In the genomic region with DNA sequence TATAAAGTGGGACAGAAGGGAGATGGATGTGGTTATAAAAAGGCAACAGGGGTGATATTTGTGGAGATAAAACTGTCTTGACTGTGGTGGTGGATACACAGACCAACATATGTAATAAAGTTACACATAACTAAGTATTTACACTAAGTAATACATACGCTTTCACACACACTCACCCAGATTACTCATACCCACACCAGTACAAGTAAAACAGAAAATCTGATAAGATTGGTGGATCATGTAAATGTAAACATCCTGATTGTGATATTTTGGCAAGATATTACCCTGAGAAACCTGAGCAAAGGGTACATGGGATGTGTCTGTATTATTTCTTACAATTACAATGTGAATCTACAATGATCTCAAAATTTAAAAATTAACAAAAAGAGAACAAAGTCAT, we compare ENCODE assay signal across 23 cellular contexts. TPM values are rescaled to one million over a fixed set of nuclear protein-coding genes. Genes with fewer than 3 reads are reported as not detected.
A peak's percentile ranks its signal among the peaks of the same experiment; 100 is the strongest.
DNase-seq lines count a peak whose midpoint lies in the region; ATAC-seq, FAIRE-seq and TF ChIP-seq lines count a peak whose summit lies in the region.
"Had no signal": no experiment of that assay in that cellular context is flagged by ENCODE, and none has a peak within 500 bp of the region (broad histone marks: within the 10 kb centered on the region; RNA-seq: fewer than 3 reads in every experiment).

No MANE protein-coding gene starts in this region.

- no peaks in the 10 kb centered on the region for H3K36me3 ChIP-seq in endothelial cell of umbilical vein (ENCODE audit: control insufficient read depth in 2 of 2, extremely low read depth in 1 of 2, insufficient read depth in 2 of 2, low read length in 2 of 2)
- no peaks in the 10 kb centered on the region for H3K36me3 ChIP-seq in osteoblast (ENCODE audit: insufficient read depth, low read length)
- H3K36me3 ChIP-seq: cardiac muscle cell, heart left ventricle, tibial nerve had no signal

- H3K4me2 ChIP-seq in endothelial cell of umbilical vein (ENCODE audit: insufficient read depth, low read length) = peak overlapping the region; percentile 44
- H3K4me2 ChIP-seq in osteoblast (ENCODE audit: insufficient read depth, low read length) = no peak overlapping the region
- H3K4me2 ChIP-seq: KMS-11 had no signal

- TF ChIP-seq POLR2A in H54 (IDR thresholded peaks at IDR 0.05; ENCODE audit: low read depth, low read length) (no peak), endothelial cell of umbilical vein (IDR thresholded peaks at IDR 0.05; ENCODE audit: low read depth, low read length) (no peak)

- no peak for ATAC-seq in HG03159 (IDR thresholded peaks at IDR 0.05; ENCODE audit: unreplicated experiment)
- no peak for ATAC-seq in HG03039 (IDR thresholded peaks at IDR 0.05; ENCODE audit: unreplicated experiment)
- ATAC-seq: activated CD8-positive, alpha-beta T cell treated with anti-CD3 and anti-CD28 coated beads, Interleukin-2, amount 10 ng/mL, durations not matched to agents 7 days and 5 days; heart left ventricle; sciatic nerve; stimulated activated naive CD8-positive, alpha-beta T cell treated with anti-CD3 and anti-CD28 coated beads, Interleukin-15, amount 100 ng/mL, for 72 hours had no signal

- H3K27me3 ChIP-seq in endothelial cell of umbilical vein (ENCODE audit: control insufficient read depth in 2 of 2, insufficient read depth in 2 of 2, low read length in 2 of 2) (no peaks in the 10 kb centered on the region), osteoblast (ENCODE audit: insufficient read depth, low read length) (no peaks in the 10 kb centered on the region)
- H3K27me3 ChIP-seq: tibial nerve had no signal

- H3K9ac ChIP-seq in endothelial cell of umbilical vein (replicated peaks; ENCODE audit: extremely low read depth, insufficient read depth, low read length) = no peak overlapping the region
- H3K9ac ChIP-seq: KMS-11 had no signal

- no peaks in the 10 kb centered on the region for H3K9me1 ChIP-seq in endothelial cell of umbilical vein (replicated peaks; ENCODE audit: control insufficient read depth, extremely low read depth, insufficient read depth, low read length)

- POLR2A ChIA-PET in endothelial cell of umbilical vein (lab: Charles Lee) = no interaction called here

- H3K79me2 ChIP-seq in endothelial cell of umbilical vein (ENCODE audit: control insufficient read depth, insufficient read depth, low read length) (no peaks in the 10 kb centered on the region), osteoblast (ENCODE audit: insufficient read depth, low read length) (no peaks in the 10 kb centered on the region)

- CTCF ChIA-PET in endothelial cell of umbilical vein (lab: Charles Lee) = no interaction called here

- H3K27ac ChIP-seq in endothelial cell of umbilical vein (ENCODE audit: insufficient read depth, low read depth, low read length) (peak overlapping the region; percentile 31), osteoblast (ENCODE audit: low read depth, low read length) (no peak overlapping the region)
- H3K27ac ChIP-seq: cardiac muscle cell, heart left ventricle, KMS-11, tibial nerve had no signal

- H4K20me1 ChIP-seq in endothelial cell of umbilical vein (replicated peaks; ENCODE audit: control insufficient read depth, extremely low read depth, insufficient read depth, low read length) = no peaks in the 10 kb centered on the region
- no peaks in the 10 kb centered on the region for H4K20me1 ChIP-seq in osteoblast (ENCODE audit: insufficient read depth, low read length)

- H2AFZ ChIP-seq in endothelial cell of umbilical vein (ENCODE audit: low read depth, low read length) (no peak overlapping the region), osteoblast (ENCODE audit: low read length) (no peak overlapping the region)

- H3K9me3 ChIP-seq in endothelial cell of umbilical vein (replicated peaks; ENCODE audit: control insufficient read depth, insufficient read depth, low read length) = no peaks in the 10 kb centered on the region
- H3K9me3 ChIP-seq in osteoblast (ENCODE audit: low read depth, low read length) = no peaks in the 10 kb centered on the region
- H3K9me3 ChIP-seq: heart left ventricle had no signal

- no peak for TF ChIP-seq CTCF in endothelial cell of umbilical vein (IDR thresholded peaks at IDR 0.05; ENCODE audit: extremely low read depth in 1 of 2, insufficient read depth in 1 of 2, low read depth in 1 of 2, low read length in 2 of 2)
- no peak for TF ChIP-seq CTCF in osteoblast (IDR thresholded peaks at IDR 0.05; ENCODE audit: extremely low read depth, low read depth, low read length)

- intact Hi-C loops in endothelial cell of umbilical vein (cut with micrococcal nuclease) = loop anchor here (5.0 to 10.0 kb wide), 2 partner anchors 88 to 781 kb away; no protein-coding TSS in a partner anchor

- peak; percentile 15 for FAIRE-seq in H54 (lab: Jason Lieb, UNC)
- FAIRE-seq in RCC 7860 (lab: Jason Lieb, UNC) = peak; percentile 81
- FAIRE-seq in endothelial cell of umbilical vein (lab: Jason Lieb, UNC) = no peak
- FAIRE-seq: HTR-8/SVneo had no signal

- H3K4me3 ChIP-seq in endothelial cell of umbilical vein (replicated peaks in 1 of 3; ENCODE audit: insufficient read depth in 1 of 3, low read depth in 1 of 3, low read length in 3 of 3) = no peak overlapping the region
- H3K4me3 ChIP-seq in osteoblast (ENCODE audit: insufficient read depth, low read length) = no peak overlapping the region
- H3K4me3 ChIP-seq: cardiac muscle cell, heart left ventricle, tibial nerve had no signal

- H3K4me1 ChIP-seq in endothelial cell of umbilical vein (ENCODE audit: control insufficient read depth, extremely low read depth, insufficient read depth, low read length) = peaks cover 37% of the 10 kb centered on the region
- peaks cover 36% of the 10 kb centered on the region for H3K4me1 ChIP-seq in osteoblast (ENCODE audit: insufficient read depth, low read length)
- H3K4me1 ChIP-seq: tibial nerve had no signal

- BruUV-seq in endothelial cell of umbilical vein (replicated peaks; lab: Mats Ljungman, UMichigan) = no TSS peak

- DNase-seq in H54 (ENCODE audit: insufficient read length, low spot score) = no peak
- peak; percentile 43 for DNase-seq in RCC 7860 (ENCODE audit: low spot score)
- peak; percentile 51 for DNase-seq in endothelial cell of umbilical vein (ENCODE audit: low read depth, low spot score)
- DNase-seq in osteoblast (ENCODE audit: insufficient read length, low spot score, missing footprints) = peak; percentile 17
- no peak for DNase-seq in NCI-H510A (lab: John Stamatoyannopoulos, UW)
- no peak for DNase-seq in cortex of kidney (lab: John Stamatoyannopoulos, UW)
- DNase-seq: activated CD8-positive, alpha-beta T cell treated with anti-CD3 and anti-CD28 coated beads, Interleukin-2, amount 10 ng/mL, durations not matched to agents 7 days and 5 days; activated gamma-delta T cell; heart left ventricle; MV-4-11; NCI-H1694 treated with DMSO at 0.1 percent for 48 hours; NCI-H2171; NCI-H69; SHP77 treated with DMSO at 0.1 percent for 48 hours; stimulated activated CD4-positive, alpha-beta T cell treated with anti-CD3 and anti-CD28 coated beads, Interleukin-15, amount 100 ng/mL, for 24 hours; stimulated activated naive CD8-positive, alpha-beta T cell treated with anti-CD3 and anti-CD28 coated beads, Interleukin-15, amount 100 ng/mL, for 72 hours had no signal

- dilution Hi-C loops in endothelial cell of umbilical vein (cut with MboI; ENCODE audit: extremely low pct_ligation_motif_present, low sequenced_read_pairs) = no loop called here

TF ChIP-seq in endothelial cell of umbilical vein, 7 proteins besides CTCF, POLR2A, EP300 and RAD21:
- TF ChIP-seq MYC (IDR thresholded peaks at IDR 0.05; ENCODE audit: low read depth, low read length) (no peak), GATA2 (IDR thresholded peaks at IDR 0.05; ENCODE audit: insufficient read depth, insufficient read length, low read depth, low read length) (peak; percentile 92), JUN (IDR thresholded peaks at IDR 0.05; ENCODE audit: borderline replicate concordance, insufficient read depth, insufficient read length, low read depth) (no peak), FOS (IDR thresholded peaks at IDR 0.05; ENCODE audit: borderline replicate concordance, insufficient read depth, low read length) (peak; percentile 69), EZH2 (IDR thresholded peaks at IDR 0.05; ENCODE audit: borderline replicate concordance, low read depth, low read length, severe bottlenecking) (no peak), POLR2AphosphoS5 (IDR thresholded peaks at IDR 0.05; ENCODE audit: insufficient read depth, low read depth, low read length) (peak; percentile 31), MAX (IDR thresholded peaks at IDR 0.05; ENCODE audit: insufficient read depth, insufficient read length) (no peak)

RNA-seq across cellular contexts. Expression of gene SLIT3, which starts 53.3 kb away (rescaled TPM):
- total RNA-seq in endothelial cell of umbilical vein (0.02 and 1.0 TPM in 2 replicates), osteoblast (37.6 and 38.3 TPM in 2 replicates)
- polyA plus RNA-seq in endothelial cell of umbilical vein = 0.90 and 1.5 TPM in 2 replicates
- polyA plus RNA-seq in endothelial cell of umbilical vein (2011; cell fraction: cytosol; rRNA removed) = 0.66 and 0.80 TPM in 2 replicates
- polyA plus RNA-seq in endothelial cell of umbilical vein (2011; cell fraction: nucleus; rRNA removed) = 0.62 and 0.67 TPM in 2 replicates
- polyA plus RNA-seq in endothelial cell of umbilical vein (2012) = 0.16 and 1.1 TPM in 2 replicates
- polyA minus RNA-seq in endothelial cell of umbilical vein = 2.3 TPM in 2 replicates
- not detected for polyA minus RNA-seq in endothelial cell of umbilical vein (2011; cell fraction: cytosol; rRNA and poly(A)+ RNA removed)
- 0.91 and 0.96 TPM in 2 replicates for polyA minus RNA-seq in endothelial cell of umbilical vein (2011; cell fraction: nucleus; rRNA and poly(A)+ RNA removed)
- total RNA-seq: activated CD8-positive, alpha-beta T cell treated with anti-CD3 and anti-CD28 coated beads, Interleukin-2, amount 10 ng/mL, durations not matched to agents 7 days and 5 days had no signal

Comparison
In these comparisons a context has a peak if more than half of its experiments do, and no peak if none do; other contexts are left out.
1. DNase-seq: peak in RCC 7860 (single experiment), endothelial cell of umbilical vein (single experiment) and osteoblast (single experiment); none in H54 (single experiment), NCI-H510A (single experiment) and cortex of kidney (single experiment).
2. RNA of gene SLIT3, which starts 53.3 kb away (total RNA-seq): 37.6 to 38.3 TPM in osteoblast; 0.02 to 1.0 TPM in endothelial cell of umbilical vein; every median in the first group is over 10 times any median in the second.